Comparison of ENCODE assay signal across 1 cellular context in genomic region chr7:16644157-16644556, GRCh38.
TF ChIP-seq lines count a peak whose summit lies in the region.

No MANE protein-coding gene starts in this region.

TF ChIP-seq in HepG2, 621 proteins besides CTCF, POLR2A, EP300 and RAD21 (continued from another document):
- TF ChIP-seq NFAT5 (CRISPR knock-in tag; IDR thresholded peaks at IDR 0.05), result no peak
- TF ChIP-seq KLF11 (CRISPR knock-in tag; IDR thresholded peaks at IDR 0.05), result 0 out of 2 replicates have a peak, but pooled peaks have one; percentile 4
- TF ChIP-seq JUNB (CRISPR knock-in tag; IDR thresholded peaks at IDR 0.05; ENCODE audit: borderline replicate concordance), result no peak
- 0 out of 2 replicates have a peak, but pooled peaks have one; percentile 19 for TF ChIP-seq IRX3 (CRISPR knock-in tag; IDR thresholded peaks at IDR 0.05; ENCODE audit: borderline replicate concordance, low read depth)
- TF ChIP-seq HNRNPL (IDR thresholded peaks at IDR 0.05; ENCODE audit: low read depth, low read length), result 0 out of 2 replicates have a peak, but pooled peaks have one; percentile 1
- no peak for TF ChIP-seq FOXP1 (IDR thresholded peaks at IDR 0.05)
- no peak for TF ChIP-seq FOXP1 (CRISPR knock-in tag; IDR thresholded peaks at IDR 0.05)
- TF ChIP-seq ZNF513 (CRISPR knock-in tag; conservative IDR thresholded peaks at IDR 0.05), result no peak
- TF ChIP-seq ZNF337 (CRISPR knock-in tag; IDR thresholded peaks at IDR 0.05; ENCODE audit: borderline replicate concordance, low read depth), result 0 out of 2 replicates have a peak, but pooled peaks have one; percentile 42
